1 cellular context compared by ENCODE assay signal in genomic region chr18:36153771-36154170, GRCh38.
TF ChIP-seq lines count a peak whose summit lies in the region.

No MANE protein-coding gene starts in this region.

TF ChIP-seq in HepG2, 621 proteins besides CTCF, POLR2A, EP300 and RAD21:
- no peak for TF ChIP-seq HOXA5 (CRISPR knock-in tag; IDR thresholded peaks at IDR 0.05)
- no peak for TF ChIP-seq ZNF205 (CRISPR knock-in tag; IDR thresholded peaks at IDR 0.05)
- TF ChIP-seq DPF2 (CRISPR knock-in tag; IDR thresholded peaks at IDR 0.05; ENCODE audit: borderline replicate concordance, low read depth): no peak
- TF ChIP-seq PCBP2 (optimal IDR thresholded peaks at IDR 0.05; ENCODE audit: low read depth, low read length, poor library complexity, severe bottlenecking): no peak
- TF ChIP-seq HMG20A (CRISPR knock-in tag; IDR thresholded peaks at IDR 0.05; ENCODE audit: borderline replicate concordance): no peak
- TF ChIP-seq SP2 (CRISPR knock-in tag; IDR thresholded peaks at IDR 0.05): no peak
- no peak for TF ChIP-seq ZNF780A (CRISPR knock-in tag; IDR thresholded peaks at IDR 0.05)
- TF ChIP-seq ZEB1 (IDR thresholded peaks at IDR 0.05; ENCODE audit: insufficient replicate concordance, low read depth): no peak
- no peak for TF ChIP-seq MAX (IDR thresholded peaks at IDR 0.05)
